Comparison of ENCODE assay signal across 1 cellular context in genomic region chr5:31236339-31236738, GRCh38.
A peak's percentile ranks its signal among the peaks of the same experiment; 100 is the strongest.
TF ChIP-seq lines count a peak whose summit lies in the region.

No MANE protein-coding gene starts in this region.

TF ChIP-seq in HepG2, 621 proteins besides CTCF, POLR2A, EP300 and RAD21:
- no peak for TF ChIP-seq SAFB2 (CRISPR knock-in tag; IDR thresholded peaks at IDR 0.05; ENCODE audit: borderline replicate concordance, low read depth)
- TF ChIP-seq MNT (IDR thresholded peaks at IDR 0.05), result peak; percentile 91
- TF ChIP-seq KDM5B (CRISPR knock-in tag; IDR thresholded peaks at IDR 0.05; ENCODE audit: borderline replicate concordance), result no peak
- TF ChIP-seq ATAD3A (CRISPR knock-in tag; IDR thresholded peaks at IDR 0.05), result no peak
- TF ChIP-seq SETDB1 (CRISPR knock-in tag; IDR thresholded peaks at IDR 0.05; ENCODE audit: borderline replicate concordance), result no peak
- TF ChIP-seq IKZF4 (CRISPR knock-in tag; IDR thresholded peaks at IDR 0.05; ENCODE audit: borderline replicate concordance, low read depth, not compliant biosample characterization), result no peak
- TF ChIP-seq ZBTB10 (CRISPR knock-in tag; IDR thresholded peaks at IDR 0.05; ENCODE audit: borderline replicate concordance), result no peak
- TF ChIP-seq ZNF510 (CRISPR knock-in tag; IDR thresholded peaks at IDR 0.05; ENCODE audit: low read depth), result no peak
